8 cellular contexts compared by ENCODE assay signal in genomic region chr2:70247364-70248144, GRCh38. TPM values are rescaled to one million over a fixed set of nuclear protein-coding genes. Genes with fewer than 3 reads are reported as not detected.
A peak's percentile ranks its signal among the peaks of the same experiment; 100 is the strongest.
DNase-seq lines count a peak whose midpoint lies in the region; ATAC-seq and TF ChIP-seq lines count a peak whose summit lies in the region.

No MANE protein-coding gene starts in this region.

- peaks cover 17 to 40% of the 10 kb centered on the region in 2 donors for H3K4me1 ChIP-seq in adrenal gland (replicated peaks in 1 of 2)
- H3K4me1 ChIP-seq in subcutaneous abdominal adipose tissue (ENCODE audit: control insufficient read depth in 5 of 5, insufficient read depth in 5 of 5, low read length in 5 of 5): peaks cover 1 to 36% (median 26%) of the 10 kb centered on the region in 5 donors

- WGBS in adrenal gland, 4 donors: 0 to 1% (median 0%) methylated on average over 18 of the region's 18 CpGs

- peak overlapping the region; percentile 40 to 98 (median 82) for H3K4me3 ChIP-seq in adrenal gland
- peak overlapping the region; percentile 79 to 100 (median 96) for H3K4me3 ChIP-seq in subcutaneous abdominal adipose tissue (ENCODE audit: low read depth in 1 of 5, low read length in 5 of 5)

- no peaks in the 10 kb centered on the region for H3K36me3 ChIP-seq in adrenal gland (replicated peaks in 1 of 2)
- no peaks in the 10 kb centered on the region for H3K36me3 ChIP-seq in subcutaneous abdominal adipose tissue (ENCODE audit: control insufficient read depth in 5 of 5, insufficient read depth in 5 of 5, low read length in 5 of 5)

- peak overlapping the region; percentile 95 to 98 (median 98) for H3K27ac ChIP-seq in adrenal gland
- H3K27ac ChIP-seq in subcutaneous abdominal adipose tissue (ENCODE audit: low read depth, low read length): peak overlapping the region; percentile 99

- ATAC-seq in GM18502 (IDR thresholded peaks at IDR 0.05; ENCODE audit: poor library complexity, unreplicated experiment): no peak

- DNase-seq in DMS79 treated with DMSO at 0.1 percent for 48 hours (lab: John Stamatoyannopoulos, UW): peak; percentile 84
- peak; percentile 23 for DNase-seq in LHCN-M2 (ENCODE audit: low read depth)
- no peak for DNase-seq in adrenal gland
- peak; percentile 31 for DNase-seq in kidney tubule cell (ENCODE audit: low spot score)
- DNase-seq in SKM-1 treated with dmso at 0.1 percent for 144 hours (lab: John Stamatoyannopoulos, UW; ENCODE audit: unreplicated experiment): no peak
- no peak for DNase-seq in AG20443 (ENCODE audit: low spot score)

- TF ChIP-seq CTCF in adrenal gland (IDR thresholded peaks at IDR 0.05): no peak

- peak overlapping the region; percentile 81 to 99 (median 93) for H3K9ac ChIP-seq in subcutaneous abdominal adipose tissue (ENCODE audit: low read length in 5 of 5)

- H3K9me3 ChIP-seq in adrenal gland (replicated peaks in 1 of 3) (no peaks in the 10 kb centered on the region), subcutaneous abdominal adipose tissue (ENCODE audit: control insufficient read depth in 5 of 5, low read length in 5 of 5) (no peaks in the 10 kb centered on the region)

- TF ChIP-seq POLR2A in adrenal gland (IDR thresholded peaks at IDR 0.05): no peak

- H3K27me3 ChIP-seq in adrenal gland (no peaks in the 10 kb centered on the region), subcutaneous abdominal adipose tissue (ENCODE audit: control insufficient read depth in 5 of 5, insufficient read depth in 4 of 5, low read length in 5 of 5) (no peaks in the 10 kb centered on the region)

- intact Hi-C loops in adrenal gland (cut with DNase I): no loop called here

RNA-seq across cellular contexts. Expression of gene TIA1, which starts 0.9 kb away (rescaled TPM):
- 64.1 and 76.2 TPM in 2 replicates for total RNA-seq in LHCN-M2 (2014; rRNA removed)
- polyA plus RNA-seq in LHCN-M2 (2012): 24.2 TPM
- total RNA-seq in adrenal gland: 100 to 1,000 TPM in 3 of 8 donors, 10 to 100 TPM in 5; 25.9 to 121 (median 84.4) TPM
- 100 to 1,000 TPM in 1 of 3 donors, 10 to 100 TPM in 2; 49.9 to 136 (median 81.9) TPM for polyA plus RNA-seq in adrenal gland

RNA-seq across cellular contexts. Expression of gene PCYOX1, which starts 10.4 kb away (rescaled TPM):
- total RNA-seq in LHCN-M2 (2014; rRNA removed) (37.5 and 43.9 TPM in 2 replicates), adrenal gland (100 to 1,000 TPM in 2 of 8 donors, 10 to 100 TPM in 6; 50.5 to 124 (median 68.3) TPM)
- 21.4 TPM for polyA plus RNA-seq in LHCN-M2 (2012)
- 10 to 100 TPM; 10.1 to 60.5 (median 11.7) TPM for polyA plus RNA-seq in adrenal gland

RNA-seq across cellular contexts. Expression of gene SNRPG, which starts 46.0 kb away (rescaled TPM):
- total RNA-seq in LHCN-M2 (2014; rRNA removed) (177 and 220 TPM in 2 replicates), adrenal gland (100 to 1,000 TPM in 5 of 8 donors, 10 to 100 TPM in 3; 70.8 to 160 (median 111) TPM)
- polyA plus RNA-seq in LHCN-M2 (2012): 304 TPM
- polyA plus RNA-seq in adrenal gland: 100 to 1,000 TPM; 102 to 219 (median 209) TPM

RNA-seq across cellular contexts. Expression of gene FAM136A, which starts 54.3 kb away (rescaled TPM):
- total RNA-seq in LHCN-M2 (2014; rRNA removed): 49.0 and 50.8 TPM in 2 replicates
- 29.9 TPM for polyA plus RNA-seq in LHCN-M2 (2012)
- total RNA-seq in adrenal gland: 10 to 100 TPM; 12.0 to 25.7 (median 22.7) TPM
- 10 to 100 TPM; 25.7 to 39.1 (median 32.5) TPM for polyA plus RNA-seq in adrenal gland

RNA-seq across cellular contexts. Expression of gene C2orf42, which starts 56.7 kb away (rescaled TPM):
- total RNA-seq in LHCN-M2 (2014; rRNA removed): 13.5 and 18.8 TPM in 2 replicates
- polyA plus RNA-seq in LHCN-M2 (2012): 7.3 TPM
- 10 to 100 TPM; 15.6 to 33.7 (median 20.6) TPM for total RNA-seq in adrenal gland
- 10 to 100 TPM in 2 of 3 donors, 1 to 10 TPM in 1; 8.0 to 13.7 (median 13.5) TPM for polyA plus RNA-seq in adrenal gland

Comparison
In these comparisons a context has a peak if more than half of its experiments do, and no peak if none do; other contexts are left out.
1. DNase-seq: peak in DMS79 treated with DMSO at 0.1 percent for 48 hours (single experiment), LHCN-M2 (single experiment) and kidney tubule cell (single experiment); none in adrenal gland (0 of 7), SKM-1 treated with dmso at 0.1 percent for 144 hours (single experiment) and AG20443 (single experiment).